Comparison of ENCODE assay signal across 21 cellular contexts in the genomic region with DNA sequence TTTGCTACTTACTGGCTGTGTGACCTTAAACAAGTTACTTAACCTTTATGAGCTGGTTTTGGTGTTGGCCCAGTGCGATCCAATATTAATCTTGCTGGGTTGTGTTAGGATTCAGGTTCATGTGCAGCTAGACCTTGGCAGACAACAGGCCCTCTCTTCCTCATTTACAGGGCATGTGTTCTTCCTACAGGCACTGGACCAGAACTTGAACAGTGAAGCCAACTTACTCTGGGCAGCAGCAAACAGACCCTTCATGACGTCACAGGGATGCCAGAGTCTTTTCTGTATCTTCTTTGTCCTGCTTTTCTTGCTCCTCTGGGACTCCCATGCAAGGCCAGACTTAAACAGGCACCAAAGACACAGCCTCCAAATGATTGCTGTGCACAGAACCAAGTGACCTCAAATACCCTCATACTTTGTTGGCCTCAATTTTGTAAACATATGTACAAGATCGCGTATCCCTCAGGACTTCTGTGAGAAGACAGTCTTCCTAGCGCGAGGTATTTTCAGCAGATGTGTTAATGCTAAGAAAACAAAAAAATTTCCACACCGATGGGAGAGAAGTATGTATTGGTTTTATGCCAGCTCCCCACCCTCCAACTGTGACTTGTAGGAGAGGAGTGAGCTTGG.
DNase-seq lines count a peak whose midpoint lies in the region; ATAC-seq and TF ChIP-seq lines count a peak whose summit lies in the region.
"Had no signal": no experiment of that assay in that cellular context is flagged by ENCODE, and none has a peak within 500 bp of the region (broad histone marks: within the 10 kb centered on the region; RNA-seq: fewer than 3 reads in every experiment).

No MANE protein-coding gene starts in this region.

- H3K4me3 ChIP-seq in DND-41 (ENCODE audit: low read depth in 1 of 2, low read length in 2 of 2) (no peak overlapping the region), fibroblast of lung (replicated peaks in 1 of 4; ENCODE audit: control extremely low read depth in 1 of 4, insufficient read depth in 1 of 4, low read depth in 3 of 4, low read length in 4 of 4) (no peak overlapping the region), osteoblast (ENCODE audit: insufficient read depth, low read length) (no peak overlapping the region)
- no peak overlapping the region for H3K4me3 ChIP-seq in effector memory CD4-positive, alpha-beta T cell (ENCODE audit: insufficient read depth, low read depth, low read length, poor library complexity, severe bottlenecking)
- H3K4me3 ChIP-seq: lower lobe of right lung, SK-N-MC, suprapubic skin had no signal

- no peaks in the 10 kb centered on the region for H3K36me3 Mint-ChIP-seq in activated naive CD4-positive, alpha-beta T cell treated with anti-CD3 and anti-CD28 coated beads, Interleukin-2, amount 10 ng/mL, durations not matched to agents 7 days and 5 days

- H3K4me2 ChIP-seq in DND-41 (ENCODE audit: insufficient read depth, low read length): no peak overlapping the region
- no peak overlapping the region for H3K4me2 ChIP-seq in fibroblast of lung (ENCODE audit: extremely low read depth, insufficient read depth, low read length)
- H3K4me2 ChIP-seq in osteoblast (ENCODE audit: insufficient read depth, low read length): no peak overlapping the region

- H3K4me1 Mint-ChIP-seq in activated naive CD4-positive, alpha-beta T cell treated with anti-CD3 and anti-CD28 coated beads, Interleukin-2, amount 10 ng/mL, durations not matched to agents 7 days and 5 days: no peaks in the 10 kb centered on the region

- no peak for DNase-seq in DND-41
- DNase-seq in NCI-H446 treated with DMSO at 0.1 percent for 48 hours (lab: John Stamatoyannopoulos, UW): peak; percentile 64
- DNase-seq in fibroblast of lung (ENCODE audit: low read depth in 2 of 2): peak; percentile 9 to 47
- DNase-seq in osteoblast (ENCODE audit: insufficient read length, low spot score, missing footprints): peak; percentile 42
- no peak for DNase-seq in occipital lobe (lab: John Stamatoyannopoulos, UW)
- DNase-seq in activated naive CD4-positive, alpha-beta T cell treated with anti-CD3 and anti-CD28 coated beads, Interleukin-2, amount 10 ng/mL, durations not matched to agents 7 days and 5 days: no peak
- DNase-seq in effector memory CD4-positive, alpha-beta T cell: no peak
- no peak for DNase-seq in activated effector memory CD4-positive, alpha-beta T cell treated with Interleukin-2 at 50 U/mL for 16 hours
- DNase-seq: activated CD4-positive, alpha-beta T cell treated with anti-CD3 and anti-CD28 coated beads, Interleukin-2, amount 50 U/mL, for 1 hour; activated T-cell treated with anti-CD3 and anti-CD28 coated beads, Interleukin-2, amount 50 U/mL, for 4 hours; AML-193; lower lobe of right lung; NCI-H1105; NCI-H345; retina; stimulated activated CD4-positive, alpha-beta T cell treated with anti-CD3 and anti-CD28 coated beads, Interleukin-4, amount 100 ng/mL, for 1 hour; stimulated activated CD8-positive, alpha-beta memory T cell treated with anti-CD3 and anti-CD28 coated beads, Interleukin-4, amount 100 ng/mL, for 48 hours had no signal

- peaks cover under 1% of the 10 kb centered on the region for H3K27me3 Mint-ChIP-seq in activated naive CD4-positive, alpha-beta T cell treated with anti-CD3 and anti-CD28 coated beads, Interleukin-2, amount 10 ng/mL, durations not matched to agents 7 days and 5 days

- H3K79me2 ChIP-seq in DND-41 (ENCODE audit: insufficient read depth, low read length) (no peaks in the 10 kb centered on the region), fibroblast of lung (ENCODE audit: control insufficient read depth, insufficient read depth, low read length) (no peaks in the 10 kb centered on the region), osteoblast (ENCODE audit: insufficient read depth, low read length) (no peaks in the 10 kb centered on the region)

- H2AFZ ChIP-seq in DND-41 (ENCODE audit: low read depth, low read length) (no peak overlapping the region), fibroblast of lung (ENCODE audit: low read length) (no peak overlapping the region), osteoblast (ENCODE audit: low read length) (no peak overlapping the region)

- H3K9ac ChIP-seq in DND-41 (ENCODE audit: low read depth, low read length) (no peak overlapping the region), fibroblast of lung (ENCODE audit: insufficient read depth, low read length) (no peak overlapping the region)

- H3K36me3 ChIP-seq in DND-41 (ENCODE audit: insufficient read depth, low read length) (no peaks in the 10 kb centered on the region), fibroblast of lung (ENCODE audit: control insufficient read depth, insufficient read depth, low read length) (no peaks in the 10 kb centered on the region), osteoblast (ENCODE audit: insufficient read depth, low read length) (no peaks in the 10 kb centered on the region)
- H3K36me3 ChIP-seq in effector memory CD4-positive, alpha-beta T cell (ENCODE audit: control insufficient read depth, insufficient read depth, low read length): no peaks in the 10 kb centered on the region
- H3K36me3 ChIP-seq: lower lobe of right lung, suprapubic skin had no signal

- H3K27me3 ChIP-seq in DND-41 (ENCODE audit: insufficient read depth, low read length, poor library complexity): no peaks in the 10 kb centered on the region
- H3K27me3 ChIP-seq in fibroblast of lung (ENCODE audit: control insufficient read depth, insufficient read depth, low read length): no peaks in the 10 kb centered on the region
- H3K27me3 ChIP-seq in osteoblast (ENCODE audit: insufficient read depth, low read length): no peaks in the 10 kb centered on the region
- H3K27me3 ChIP-seq in effector memory CD4-positive, alpha-beta T cell (replicated peaks; ENCODE audit: control insufficient read depth, insufficient read depth, low read length, poor library complexity, severe bottlenecking): no peaks in the 10 kb centered on the region
- H3K27me3 ChIP-seq: suprapubic skin had no signal

- H3K4me1 ChIP-seq in DND-41 (ENCODE audit: insufficient read depth, low read length) (peaks cover 26% of the 10 kb centered on the region), fibroblast of lung (ENCODE audit: control insufficient read depth, extremely low read depth, insufficient read depth, low read length) (no peaks in the 10 kb centered on the region), osteoblast (ENCODE audit: insufficient read depth, low read length) (no peaks in the 10 kb centered on the region)
- H3K4me1 ChIP-seq in effector memory CD4-positive, alpha-beta T cell (ENCODE audit: control insufficient read depth, insufficient read depth, low read length, poor library complexity, severe bottlenecking): no peaks in the 10 kb centered on the region
- H3K4me1 ChIP-seq: lower lobe of right lung had no signal

- CTCF ChIA-PET in activated naive CD4-positive, alpha-beta T cell treated with anti-CD3 and anti-CD28 coated beads, Interleukin-2, amount 10 ng/mL, durations not matched to agents 7 days and 5 days (lab: Charles Lee): no interaction called here

- H3K27ac Mint-ChIP-seq in activated naive CD4-positive, alpha-beta T cell treated with anti-CD3 and anti-CD28 coated beads, Interleukin-2, amount 10 ng/mL, durations not matched to agents 7 days and 5 days: no peak overlapping the region
- H3K27ac Mint-ChIP-seq: IgD-negative memory B cell had no signal

- H3K9me3 ChIP-seq in DND-41 (ENCODE audit: insufficient read depth, low read length, severe bottlenecking) (no peaks in the 10 kb centered on the region), fibroblast of lung (ENCODE audit: control insufficient read depth, insufficient read depth, low read depth, low read length) (no peaks in the 10 kb centered on the region), osteoblast (ENCODE audit: low read depth, low read length) (no peaks in the 10 kb centered on the region)
- no peaks in the 10 kb centered on the region for H3K9me3 ChIP-seq in effector memory CD4-positive, alpha-beta T cell (ENCODE audit: control insufficient read depth, low read length)
- H3K9me3 ChIP-seq: lower lobe of right lung, suprapubic skin had no signal

- no peaks in the 10 kb centered on the region for H4K20me1 ChIP-seq in DND-41 (ENCODE audit: insufficient read depth, low read length)
- H4K20me1 ChIP-seq in fibroblast of lung (ENCODE audit: control insufficient read depth, extremely low read depth, insufficient read depth, low read length): no peaks in the 10 kb centered on the region
- H4K20me1 ChIP-seq in osteoblast (ENCODE audit: insufficient read depth, low read length): no peaks in the 10 kb centered on the region

- ATAC-seq in DND-41 (ENCODE audit: insufficient read depth, low read depth): no peak
- ATAC-seq: activated T-cell treated with anti-CD3 and anti-CD28 coated beads, Interleukin-2, amount 50 U/mL, for 4 hours; esophagus mucosa; lower lobe of right lung had no signal

- H3K27ac ChIP-seq in DND-41 (ENCODE audit: low read length) (peak overlapping the region; percentile 20; the same call in 1 of the 2 replicates), fibroblast of lung (ENCODE audit: insufficient read depth, low read length) (no peak overlapping the region), osteoblast (ENCODE audit: low read depth, low read length) (no peak overlapping the region)
- H3K27ac ChIP-seq in effector memory CD4-positive, alpha-beta T cell (ENCODE audit: insufficient read depth, low read length, poor library complexity, severe bottlenecking): no peak overlapping the region
- H3K27ac ChIP-seq: lower lobe of right lung, SK-N-MC, suprapubic skin had no signal

- H3K4me3 Mint-ChIP-seq in activated naive CD4-positive, alpha-beta T cell treated with anti-CD3 and anti-CD28 coated beads, Interleukin-2, amount 10 ng/mL, durations not matched to agents 7 days and 5 days: no peak overlapping the region
- H3K4me3 Mint-ChIP-seq: activated T-cell treated with anti-CD3 and anti-CD28 coated beads, Interleukin-2, amount 50 U/mL, for 4 hours; IgD-negative memory B cell had no signal

- no peaks in the 10 kb centered on the region for H3K9me3 Mint-ChIP-seq in activated naive CD4-positive, alpha-beta T cell treated with anti-CD3 and anti-CD28 coated beads, Interleukin-2, amount 10 ng/mL, durations not matched to agents 7 days and 5 days
- H3K9me3 Mint-ChIP-seq: activated T-cell treated with anti-CD3 and anti-CD28 coated beads, Interleukin-2, amount 50 U/mL, for 4 hours; IgD-negative memory B cell had no signal

- TF ChIP-seq CTCF in DND-41 (IDR thresholded peaks at IDR 0.05; ENCODE audit: borderline replicate concordance, extremely low read depth, low read length, poor library complexity, severe bottlenecking) (no peak), fibroblast of lung (conservative IDR thresholded peaks at IDR 0.05 in 1 of 2, IDR thresholded peaks at IDR 0.05 in 1 of 2; ENCODE audit: low read depth in 1 of 2, low read length in 2 of 2) (no peak), osteoblast (IDR thresholded peaks at IDR 0.05; ENCODE audit: extremely low read depth, low read depth, low read length) (no peak)

Comparison
In these comparisons a context has a peak if more than half of its experiments do, and no peak if none do; other contexts are left out.
1. DNase-seq: peak in NCI-H446 treated with DMSO at 0.1 percent for 48 hours (single experiment), fibroblast of lung (2 of 2) and osteoblast (single experiment); none in DND-41 (single experiment), occipital lobe (single experiment), activated naive CD4-positive, alpha-beta T cell treated with anti-CD3 and anti-CD28 coated beads, Interleukin-2, amount 10 ng/mL, durations not matched to agents 7 days and 5 days (single experiment), effector memory CD4-positive, alpha-beta T cell (0 of 3) and activated effector memory CD4-positive, alpha-beta T cell treated with Interleukin-2 at 50 U/mL for 16 hours (single experiment).